2 cellular contexts compared by ENCODE assay signal in the genomic region with DNA sequence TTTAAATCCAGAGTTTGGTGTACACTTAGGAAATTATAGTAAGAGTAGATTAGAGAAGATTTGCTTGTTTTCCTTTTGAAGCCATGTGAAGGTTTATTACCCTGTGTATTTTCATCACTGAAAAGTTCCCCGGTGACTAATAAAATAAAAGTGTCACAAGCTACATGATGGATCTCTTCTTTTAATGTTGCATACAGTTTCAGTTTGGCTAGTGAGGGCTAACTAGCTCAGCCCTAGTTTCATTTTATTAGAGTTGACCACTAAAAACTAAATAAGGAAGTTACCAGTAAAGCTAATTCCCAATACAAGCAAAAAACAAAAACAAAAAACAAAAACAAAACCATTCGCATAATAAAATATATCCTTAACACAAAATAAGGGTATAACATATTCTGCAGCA. TPM values are rescaled to one million over a fixed set of nuclear protein-coding genes. Genes with fewer than 3 reads are reported as not detected.
"Had no signal": no experiment of that assay in that cellular context is flagged by ENCODE, and none has a peak within 500 bp of the region (broad histone marks: within the 10 kb centered on the region; RNA-seq: fewer than 3 reads in every experiment).

No MANE protein-coding gene starts in this region.

RNA-seq across cellular contexts. Expression of gene RNU1-3, which starts 17.4 kb away (rescaled TPM):
- polyA plus RNA-seq: mammary epithelial cell, spleen had no signal

RNA-seq across cellular contexts. Expression of gene RNU1-4, which starts 56.2 kb away (rescaled TPM):
- polyA plus RNA-seq: mammary epithelial cell, spleen had no signal
